In the genomic region with DNA sequence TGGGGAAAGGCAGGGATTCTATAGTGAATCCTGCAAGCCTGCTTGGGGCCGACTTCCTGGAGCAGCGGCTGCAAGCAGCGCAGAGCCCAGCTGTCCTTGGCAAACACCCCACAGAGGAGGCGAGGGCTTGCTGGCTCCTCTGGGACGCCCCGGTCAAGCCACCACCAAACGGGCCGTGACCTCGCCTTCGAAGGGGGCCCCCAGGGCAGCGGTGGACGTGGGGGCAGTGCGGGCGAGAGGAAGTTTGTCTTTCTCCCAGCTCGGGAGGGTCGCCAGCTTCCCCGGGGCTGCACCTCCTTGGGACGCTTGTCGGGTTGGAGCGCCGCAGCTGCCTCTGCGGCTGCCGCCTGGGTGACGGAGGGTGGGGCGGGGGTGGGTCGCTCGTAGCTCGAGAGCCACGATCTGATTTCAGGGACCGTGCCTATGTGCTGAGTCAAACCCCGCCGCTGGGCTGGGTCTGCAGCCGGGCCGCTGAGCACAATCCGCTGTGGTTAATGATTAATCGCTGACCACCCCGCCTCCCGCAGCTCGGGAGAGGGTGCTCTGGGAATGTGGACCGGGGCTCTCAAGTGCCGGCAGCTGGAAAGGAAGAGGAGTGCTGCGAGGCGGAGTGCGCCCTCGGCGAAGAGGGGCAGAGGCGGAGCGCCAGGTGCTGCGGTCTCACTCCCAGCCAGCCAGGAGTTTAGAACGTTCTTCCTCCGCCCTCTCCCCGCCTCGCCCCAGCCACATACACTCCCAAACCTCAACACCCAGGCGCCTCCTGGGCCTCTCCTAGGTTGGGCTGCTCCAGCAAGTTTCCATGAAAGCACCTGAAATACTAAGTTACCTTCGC, we compare ENCODE assay signal across 8 cellular contexts.
A peak's percentile ranks its signal among the peaks of the same experiment; 100 is the strongest.
DNase-seq lines count a peak whose midpoint lies in the region; ATAC-seq lines count a peak whose summit lies in the region.

GPR39 (plus strand) TSS at position 726 of the 832 bp plus-strand sequence.

- H3K27ac ChIP-seq in skin epidermis = peak within 1 kb of the TSS in 20 of 21 experiments; percentile 7 to 82 (median 68)

- DNase-seq in NCI-H2196 treated with DMSO at 0.1 percent for 48 hours (lab: John Stamatoyannopoulos, UW; ENCODE audit: unreplicated experiment) (peak; percentile 86), T47D (ENCODE audit: low read depth in 1 of 2, low spot score in 1 of 2) (peak; percentile 61 to 90), iris pigment epithelial cell (ENCODE audit: low read depth) (peak; percentile 98)
- no peak for DNase-seq in activated naive CD4-positive, alpha-beta T cell treated with anti-CD3 and anti-CD28 coated beads, Interleukin-2, amount 50 U/mL, for 16 hours

- H3K4me3 ChIP-seq in skin epidermis = peak within 1 kb of the TSS; percentile 21 to 52 (median 30)

- ATAC-seq in GM19463 (IDR thresholded peaks at IDR 0.05; ENCODE audit: unreplicated experiment) = peak; percentile 54
- no peak for ATAC-seq in GM18502 (IDR thresholded peaks at IDR 0.05; ENCODE audit: poor library complexity, unreplicated experiment)
- no peak for ATAC-seq in GM18909 (IDR thresholded peaks at IDR 0.05; ENCODE audit: poor library complexity, unreplicated experiment)

- in situ Hi-C loops in T47D (cut with HindIII; ENCODE audit: low pct_unique_long_range_greater_than_20kb, low sequenced_read_pairs) = no loop called here
